Comparison of ENCODE assay signal across 15 cellular contexts in genomic region chr4:13264126-13264525, GRCh38.
"Had no signal": no experiment of that assay in that cellular context is flagged by ENCODE, and none has a peak within 500 bp of the region (broad histone marks: within the 10 kb centered on the region; RNA-seq: fewer than 3 reads in every experiment).

No MANE protein-coding gene starts in this region.

- H3K36me3 ChIP-seq: esophagus muscularis mucosa, SJSA1, thoracic aorta had no signal

- H3K4me3 ChIP-seq: coronary artery, esophagus muscularis mucosa, SJSA1, thoracic aorta had no signal

- H3K27ac Mint-ChIP-seq: activated CD4-positive, alpha-beta T cell treated with anti-CD3 and anti-CD28 coated beads for 36 hours; activated CD8-positive, alpha-beta T cell treated with anti-CD3 and anti-CD28 coated beads for 36 hours; nephron; progenitor cell of endocrine pancreas had no signal

- ATAC-seq: activated CD4-positive, alpha-beta T cell treated with anti-CD3 and anti-CD28 coated beads for 36 hours; activated CD8-positive, alpha-beta T cell treated with anti-CD3 and anti-CD28 coated beads for 36 hours; right cardiac atrium had no signal

- H3K27me3 Mint-ChIP-seq: activated CD4-positive, alpha-beta T cell treated with anti-CD3 and anti-CD28 coated beads for 36 hours; activated CD8-positive, alpha-beta T cell treated with anti-CD3 and anti-CD28 coated beads for 36 hours; progenitor cell of endocrine pancreas had no signal

- DNase-seq: activated CD4-positive, alpha-beta T cell treated with anti-CD3 and anti-CD28 coated beads for 36 hours; activated CD8-positive, alpha-beta T cell treated with anti-CD3 and anti-CD28 coated beads for 36 hours; activated T-cell treated with anti-CD3 and anti-CD28 coated beads, Interleukin-2, amount 50 U/mL, for 48 hours; central memory CD4-positive, alpha-beta T cell; hypothalamus; nucleus accumbens; right cardiac atrium; small intestine; T-helper 9 cell had no signal

- H3K4me3 Mint-ChIP-seq: activated CD4-positive, alpha-beta T cell treated with anti-CD3 and anti-CD28 coated beads for 36 hours; activated CD8-positive, alpha-beta T cell treated with anti-CD3 and anti-CD28 coated beads for 36 hours; nephron had no signal

- H3K4me1 ChIP-seq: esophagus muscularis mucosa had no signal

- H3K9me3 ChIP-seq: esophagus muscularis mucosa, SJSA1, thoracic aorta had no signal

- H3K4me1 Mint-ChIP-seq: activated CD4-positive, alpha-beta T cell treated with anti-CD3 and anti-CD28 coated beads for 36 hours had no signal

- H3K9me3 Mint-ChIP-seq: activated CD8-positive, alpha-beta T cell treated with anti-CD3 and anti-CD28 coated beads for 36 hours; nephron had no signal

- H3K27me3 ChIP-seq: esophagus muscularis mucosa, SJSA1 had no signal

- H3K27ac ChIP-seq: coronary artery, esophagus muscularis mucosa, SJSA1, thoracic aorta had no signal

- FAIRE-seq: small intestine had no signal
